In the genomic region with DNA sequence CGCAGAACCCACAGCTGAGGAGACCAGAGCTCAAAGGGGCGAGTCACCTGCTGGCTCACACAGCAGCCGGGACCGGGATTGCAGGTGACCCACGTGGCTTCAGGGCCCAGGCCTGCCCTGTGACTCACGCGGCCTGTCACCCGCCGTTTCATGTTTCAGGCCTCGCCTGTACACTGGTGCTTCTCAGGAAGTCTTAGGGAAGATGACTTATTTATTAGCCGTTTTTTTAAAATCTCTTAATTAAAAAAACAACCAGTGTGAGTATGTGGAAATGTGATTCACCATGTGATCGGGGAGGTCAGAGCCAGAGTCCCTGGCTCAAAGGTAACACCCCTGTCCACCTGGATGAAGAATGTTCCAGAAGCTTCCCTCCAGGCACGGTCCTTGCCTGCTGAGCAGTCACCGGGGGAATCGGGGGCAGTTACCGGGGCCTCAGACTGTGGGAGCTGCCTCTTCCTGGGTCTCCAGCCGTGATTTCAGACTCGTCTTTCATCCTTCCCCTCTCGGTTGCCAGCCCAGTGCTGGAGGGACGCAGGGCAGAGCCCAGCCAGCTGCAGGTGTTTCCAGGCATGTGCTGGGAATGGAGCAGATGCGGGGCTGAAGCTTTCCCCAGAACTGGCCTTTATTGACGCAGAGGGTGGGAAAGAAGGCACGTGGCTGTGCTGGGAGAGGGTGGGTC, we compare ENCODE assay signal across 9 cellular contexts. TPM values are rescaled to one million over a fixed set of nuclear protein-coding genes. Genes with fewer than 3 reads are reported as not detected.
DNase-seq lines count a peak whose midpoint lies in the region; ATAC-seq, FAIRE-seq and TF ChIP-seq lines count a peak whose summit lies in the region.
"Had no signal": no experiment of that assay in that cellular context is flagged by ENCODE, and none has a peak within 500 bp of the region (broad histone marks: within the 10 kb centered on the region; RNA-seq: fewer than 3 reads in every experiment).

No MANE protein-coding gene starts in this region.

- H3K4me1 ChIP-seq in IMR-90 (ENCODE audit: control insufficient read depth, insufficient read depth, low read length) (peaks cover 22% of the 10 kb centered on the region), keratinocyte (ENCODE audit: control insufficient read depth, extremely low read depth, insufficient read depth, low read length) (peaks cover 30% of the 10 kb centered on the region)

- no peak overlapping the region for H4K5ac ChIP-seq in IMR-90 (ENCODE audit: low read depth, low read length)

- dilution Hi-C loops in IMR-90 (cut with HindIII; ENCODE audit: low sequenced_read_pairs, unreplicated experiment) (no loop called here), keratinocyte (cut with MboI; ENCODE audit: extremely low pct_ligation_motif_present, low sequenced_read_pairs) (no loop called here)

- no peak overlapping the region for H3K4me3 ChIP-seq in AG04450 (ENCODE audit: low read depth, low read length)
- no peak overlapping the region for H3K4me3 ChIP-seq in IMR-90 (ENCODE audit: insufficient read depth, low read depth, low read length)
- no peak overlapping the region for H3K4me3 ChIP-seq in keratinocyte (ENCODE audit: control insufficient read depth in 2 of 3, extremely low read depth in 1 of 3, insufficient read depth in 2 of 3, low read depth in 1 of 3, low read length in 3 of 3)
- H3K4me3 ChIP-seq in dorsolateral prefrontal cortex: no peak overlapping the region

- no peak overlapping the region for H3K56ac ChIP-seq in IMR-90 (ENCODE audit: extremely low read depth, insufficient read depth, low read length)

- peaks cover 93% of the 10 kb centered on the region for H3K79me2 ChIP-seq in keratinocyte (ENCODE audit: control insufficient read depth, insufficient read depth, low read length)

- POLR2A ChIA-PET in AG04450 (lab: Yijun Ruan, JAX): interaction anchor here (0.6 to 1.0 kb wide), 3 partner anchors 48 to 90 kb away, joined by 3 read pairs; no protein-coding TSS in a partner anchor
- POLR2A ChIA-PET in IMR-90 (lab: Charles Lee; ENCODE audit: unreplicated experiment): no interaction called here

- H3K79me1 ChIP-seq in IMR-90 (ENCODE audit: low read depth in 1 of 2, low read length in 2 of 2): peaks cover 23 to 87% of the 10 kb centered on the region in 2 experiments

- H3K23ac ChIP-seq in IMR-90 (ENCODE audit: low read depth, low read length): no peak overlapping the region

- H2BK120ac ChIP-seq in IMR-90 (ENCODE audit: low read depth, low read length): peak overlapping the region; percentile 44; the same call in 1 of the 2 replicates

- H3K27me3 Mint-ChIP-seq in activated naive CD8-positive, alpha-beta T cell treated with anti-CD3 and anti-CD28 coated beads, Interleukin-2, amount 50 U/mL, for 24 hours: no peaks in the 10 kb centered on the region

- peak overlapping the region; percentile 38; the same call in 1 of the 2 replicates for H4K91ac ChIP-seq in IMR-90 (ENCODE audit: insufficient read depth, low read depth, low read length)

- peak; percentile 75 for FAIRE-seq in keratinocyte (lab: Jason Lieb, UNC)
- FAIRE-seq: GM18507 had no signal

- no peak overlapping the region for H3K9ac ChIP-seq in IMR-90 (ENCODE audit: low read depth, low read length)
- peak overlapping the region; percentile 77 for H3K9ac ChIP-seq in keratinocyte (ENCODE audit: control insufficient read depth, extremely low read depth, insufficient read depth, low read length)

- H2BK20ac ChIP-seq in IMR-90 (ENCODE audit: low read depth, low read length): 0 out of 2 replicates have a peak overlapping the region, but pooled peaks have one; percentile 0

- H3K27ac Mint-ChIP-seq in activated naive CD8-positive, alpha-beta T cell treated with anti-CD3 and anti-CD28 coated beads, Interleukin-2, amount 50 U/mL, for 24 hours: no peak overlapping the region

- H3K36me3 ChIP-seq in IMR-90 (ENCODE audit: control insufficient read depth, insufficient read depth, low read length) (peaks cover 3% of the 10 kb centered on the region; the same call in 1 of the 2 replicates), keratinocyte (ENCODE audit: control insufficient read depth in 2 of 2, extremely low read depth in 1 of 2, insufficient read depth in 2 of 2, low read length in 2 of 2) (peaks cover 8 to 24% of the 10 kb centered on the region in 2 experiments)

- peaks cover 21% of the 10 kb centered on the region for H3K9me1 ChIP-seq in IMR-90 (ENCODE audit: insufficient read depth, low read length)
- peaks cover 17% of the 10 kb centered on the region for H3K9me1 ChIP-seq in keratinocyte (ENCODE audit: control insufficient read depth, extremely low read depth, insufficient read depth, low read length)

- H2AFZ ChIP-seq in IMR-90 (replicated peaks; ENCODE audit: low read length, poor library complexity): peak overlapping the region; percentile 66
- H2AFZ ChIP-seq in keratinocyte (ENCODE audit: control insufficient read depth, low read length): no peak overlapping the region

- peaks cover 64% of the 10 kb centered on the region for H4K20me1 ChIP-seq in IMR-90 (ENCODE audit: insufficient read depth, low read length)
- H4K20me1 ChIP-seq in keratinocyte (ENCODE audit: control insufficient read depth, extremely low read depth, insufficient read depth, low read length): peaks cover 5% of the 10 kb centered on the region

- no peak overlapping the region for H3K18ac ChIP-seq in IMR-90 (ENCODE audit: low read depth, low read length)

- H3K9me3 Mint-ChIP-seq in activated naive CD8-positive, alpha-beta T cell treated with anti-CD3 and anti-CD28 coated beads, Interleukin-2, amount 50 U/mL, for 24 hours: no peaks in the 10 kb centered on the region

- peak overlapping the region; percentile 61 for H3K27ac ChIP-seq in AG04450 (ENCODE audit: low read depth, low read length)
- peak overlapping the region; percentile 5; the same call in 1 of the 2 replicates for H3K27ac ChIP-seq in IMR-90 (ENCODE audit: insufficient read depth, low read length)
- H3K27ac ChIP-seq in keratinocyte (ENCODE audit: control insufficient read depth, insufficient read depth, low read length): peak overlapping the region; percentile 95
- peak overlapping the region in 19 of 59 donors; percentile 11 to 67 (median 41) for H3K27ac ChIP-seq in dorsolateral prefrontal cortex

- H2BK5ac ChIP-seq in IMR-90 (ENCODE audit: low read depth, low read length, poor library complexity, severe bottlenecking): peak overlapping the region; percentile 27

- no peak for TF ChIP-seq POLR2A in IMR-90 (IDR thresholded peaks at IDR 0.05; ENCODE audit: low read depth, low read length)

- intact Hi-C loops in IMR-90 (cut with micrococcal nuclease): no loop called here
- intact Hi-C loops in dorsolateral prefrontal cortex (cut with DNase I): no loop called here

- no peaks in the 10 kb centered on the region for H3K9me3 ChIP-seq in AG04450 (ENCODE audit: control insufficient read depth, insufficient read depth, low read length)
- H3K9me3 ChIP-seq in IMR-90 (ENCODE audit: control insufficient read depth, insufficient read depth, low read length): no peaks in the 10 kb centered on the region
- no peaks in the 10 kb centered on the region for H3K9me3 ChIP-seq in keratinocyte (ENCODE audit: control insufficient read depth, low read depth, low read length)

- no peak overlapping the region for H3K4me3 Mint-ChIP-seq in activated naive CD8-positive, alpha-beta T cell treated with anti-CD3 and anti-CD28 coated beads, Interleukin-2, amount 50 U/mL, for 24 hours

- DNase-seq in AG04450 (ENCODE audit: low read depth, low spot score) (peak; percentile 37), IMR-90 (peak; percentile 94), keratinocyte (ENCODE audit: low read depth, low spot score) (peak; percentile 94), dorsolateral prefrontal cortex (no peak), NCI-H2227 (lab: John Stamatoyannopoulos, UW; ENCODE audit: unreplicated experiment) (no peak)
- peak; percentile 27 for DNase-seq in activated naive CD8-positive, alpha-beta T cell treated with anti-CD3 and anti-CD28 coated beads, Interleukin-2, amount 50 U/mL, for 24 hours
- DNase-seq in stimulated activated CD4-positive, alpha-beta T cell treated with anti-CD3 and anti-CD28 coated beads, Interleukin-4, amount 100 ng/mL, for 24 hours: peak; percentile 25

- H2AK5ac ChIP-seq in IMR-90 (ENCODE audit: low read depth, low read length): peak overlapping the region; percentile 44

- peak; percentile 78 for ATAC-seq in IMR-90 (ENCODE audit: low read depth)
- ATAC-seq in activated naive CD8-positive, alpha-beta T cell treated with anti-CD3 and anti-CD28 coated beads, Interleukin-2, amount 50 U/mL, for 24 hours: peak; percentile 85
- no peak for ATAC-seq in HG03571 (IDR thresholded peaks at IDR 0.05; ENCODE audit: unreplicated experiment)

- H2AK9ac ChIP-seq in IMR-90 (replicated peaks; ENCODE audit: low read depth, low read length, poor library complexity): peak overlapping the region; percentile 21

- peak overlapping the region in 1 of 2 experiments; percentile 18; a peak in 1 of 4 replicates for H4K8ac ChIP-seq in IMR-90 (ENCODE audit: low read depth in 2 of 2, low read length in 2 of 2)

- no TSS peak for BruUV-seq in IMR-90 (replicated peaks; lab: Mats Ljungman, UMichigan)

- TF ChIP-seq CTCF in AG04450 (IDR thresholded peaks at IDR 0.05; ENCODE audit: low read depth, low read length): no peak
- no peak for TF ChIP-seq CTCF in IMR-90 (conservative IDR thresholded peaks at IDR 0.05; ENCODE audit: low read depth, low read length)
- no peak for TF ChIP-seq CTCF in keratinocyte (optimal IDR thresholded peaks at IDR 0.05 in 1 of 3, IDR thresholded peaks at IDR 0.05 in 1 of 3, conservative IDR thresholded peaks at IDR 0.05 in 1 of 3; ENCODE audit: extremely low read depth in 1 of 3, insufficient read depth in 2 of 3, low read length in 3 of 3)
- TF ChIP-seq CTCF in dorsolateral prefrontal cortex (IDR thresholded peaks at IDR 0.05 in 54 of 56, conservative IDR thresholded peaks at IDR 0.05 in 2 of 56; ENCODE audit: low read depth in 1 of 56, partially characterized antibody in 56 of 56): no peak

- H3K4me2 ChIP-seq in IMR-90 (ENCODE audit: low read depth, low read length) (0 out of 2 replicates have a peak overlapping the region, but pooled peaks have one; percentile 11), keratinocyte (ENCODE audit: control insufficient read depth, extremely low read depth, insufficient read depth, low read depth, low read length) (peak overlapping the region; percentile 76)

- no peak overlapping the region; the same call in 2 of the 3 replicates for H2BK15ac ChIP-seq in IMR-90 (ENCODE audit: low read depth, low read length)

- H3K36me3 Mint-ChIP-seq in activated naive CD8-positive, alpha-beta T cell treated with anti-CD3 and anti-CD28 coated beads, Interleukin-2, amount 50 U/mL, for 24 hours (ENCODE audit: low read depth): no peaks in the 10 kb centered on the region

- CTCF ChIA-PET in AG04450 (lab: Charles Lee): no interaction called here
- CTCF ChIA-PET in IMR-90 (lab: Yijun Ruan, JAX): interaction anchor here (0.6 kb wide), 2 partner anchors 289 to 1509 kb away, joined by 3 to 4 read pairs; no protein-coding TSS in a partner anchor

- H3K27me3 ChIP-seq in AG04450 (ENCODE audit: control insufficient read depth, insufficient read depth, low read length) (no peaks in the 10 kb centered on the region), IMR-90 (ENCODE audit: control insufficient read depth, insufficient read depth, low read length) (no peaks in the 10 kb centered on the region), keratinocyte (ENCODE audit: control insufficient read depth, extremely low read depth, insufficient read depth, low read length) (no peaks in the 10 kb centered on the region), dorsolateral prefrontal cortex (no peaks in the 10 kb centered on the region)

- no peak for TF ChIP-seq RAD21 in IMR-90 (IDR thresholded peaks at IDR 0.05; ENCODE audit: low read length)

- in situ Hi-C loops in IMR-90 (cut with MboI; ENCODE audit: low sequenced_read_pairs): no loop called here

- peak overlapping the region; percentile 37 for H3K4ac ChIP-seq in IMR-90 (ENCODE audit: low read depth, low read length)

- WGBS in IMR-90 (ENCODE audit: extremely low coverage in 2 of 2, insufficient read length in 1 of 2), 2 experiments: 62% methylated on average over 11 of the region's 23 CpGs; no CpG with 5 or more reads in 1 of the 2 experiments

- no peak overlapping the region for H3K14ac ChIP-seq in IMR-90 (replicated peaks; ENCODE audit: low read depth, low read length)

- H3K4me1 Mint-ChIP-seq in activated naive CD8-positive, alpha-beta T cell treated with anti-CD3 and anti-CD28 coated beads, Interleukin-2, amount 50 U/mL, for 24 hours: peaks cover 29% of the 10 kb centered on the region

RNA-seq across cellular contexts. Expression of gene CMIP, which starts 49.3 kb away (rescaled TPM):
- polyA plus RNA-seq in AG04450 (2011; rRNA removed) (2.7 and 5.5 TPM in 2 replicates), IMR-90 (2012; rRNA removed) (10.2 and 11.6 TPM in 2 replicates), keratinocyte (4.6 to 18.7 TPM (median 5.0 TPM) in 3 replicates)
- polyA minus RNA-seq in AG04450 (2011; rRNA and poly(A)+ RNA removed): 8.3 and 14.3 TPM in 2 replicates
- total RNA-seq in IMR-90 (2012; rRNA removed) (3.2 and 3.9 TPM in 2 replicates), dorsolateral prefrontal cortex (100 to 1,000 TPM; 104 to 216 (median 159) TPM)
- 9.7 and 13.7 TPM in 2 replicates for polyA plus RNA-seq in IMR-90 (2012; cell fraction: cytosol; rRNA removed)
- polyA plus RNA-seq in IMR-90 (2012; cell fraction: nucleus; rRNA removed; ENCODE audit: low replicate concordance): 12.7 and 18.3 TPM in 2 replicates
- 20.1 TPM for polyA plus RNA-seq in keratinocyte (2011; ENCODE audit: low read depth)
- 12.3 and 20.2 TPM in 2 replicates for polyA plus RNA-seq in keratinocyte (2011; cell fraction: cytosol; rRNA removed)
- polyA plus RNA-seq in keratinocyte (2011; cell fraction: nucleus; rRNA removed): 27.0 and 37.4 TPM in 2 replicates
- 41.8 and 43.5 TPM in 2 replicates for polyA plus RNA-seq in keratinocyte (2012; ENCODE audit: low replicate concordance)
- polyA minus RNA-seq in keratinocyte: 22.9 to 114 TPM (median 29.7 TPM) in 3 replicates
- 28.2 TPM for polyA minus RNA-seq in keratinocyte (2011; cell fraction: cytosol; rRNA and poly(A)+ RNA removed)
- polyA minus RNA-seq in keratinocyte (2011; cell fraction: nucleus; rRNA and poly(A)+ RNA removed): 33.2 and 59.6 TPM in 2 replicates

Comparison
In these comparisons a context has a peak if more than half of its experiments do, and no peak if none do; other contexts are left out.
1. DNase-seq: peak in AG04450 (single experiment), IMR-90 (single experiment), activated naive CD8-positive, alpha-beta T cell treated with anti-CD3 and anti-CD28 coated beads, Interleukin-2, amount 50 U/mL, for 24 hours (single experiment), keratinocyte (single experiment) and stimulated activated CD4-positive, alpha-beta T cell treated with anti-CD3 and anti-CD28 coated beads, Interleukin-4, amount 100 ng/mL, for 24 hours (single experiment); none in dorsolateral prefrontal cortex (0 of 10) and NCI-H2227 (single experiment).